Comparison of ENCODE assay signal across 1 cellular context in genomic region chr3:115819785-115820384, GRCh38.
TF ChIP-seq lines count a peak whose summit lies in the region.

No MANE protein-coding gene starts in this region.

TF ChIP-seq in GM23338, 12 proteins besides CTCF, POLR2A, EP300 and RAD21 (continued from another document):
- no peak for TF ChIP-seq ZNF462 (CRISPR knock-in tag; IDR thresholded peaks at IDR 0.05)
TF ChIP-seq in GM23338: peak in this region for 0.
